ENCODE assay signal across 16 cellular contexts in the genomic region with DNA sequence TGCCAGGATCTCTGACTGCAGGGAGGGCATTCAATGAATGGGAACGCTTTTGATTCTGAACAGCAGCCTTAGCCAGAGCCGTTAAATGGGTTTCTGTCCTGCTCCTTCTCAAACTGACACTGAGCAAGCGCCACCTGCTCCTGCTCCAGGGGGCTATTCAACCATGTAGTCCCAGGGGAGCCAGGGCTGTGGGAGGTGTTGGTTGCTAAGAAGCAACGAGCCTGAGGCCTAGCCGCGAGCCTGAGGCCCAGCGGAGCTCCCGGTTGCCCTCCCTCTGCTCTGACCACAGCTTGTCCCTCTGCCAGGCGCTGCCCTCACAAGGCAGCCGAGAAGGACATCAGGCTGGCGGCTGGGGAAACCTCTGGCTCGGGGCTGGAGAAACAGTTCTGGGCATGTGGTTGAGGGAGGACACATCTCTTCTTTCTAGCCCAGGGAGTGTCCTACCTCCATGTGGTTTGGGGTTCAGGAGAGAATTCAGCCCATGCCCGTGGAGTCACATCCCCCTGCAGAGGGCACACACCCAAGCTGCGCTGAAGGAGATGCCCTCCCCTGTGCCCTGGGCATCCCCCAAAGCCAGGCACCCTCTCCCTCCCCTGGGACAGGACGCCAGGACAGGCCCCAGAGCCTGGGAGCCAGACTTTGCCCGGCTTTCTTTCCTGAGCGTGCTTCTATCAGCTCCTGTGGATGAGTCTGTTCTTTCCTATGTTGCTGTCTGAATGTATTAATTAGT. TPM values are rescaled to one million over a fixed set of nuclear protein-coding genes. Genes with fewer than 3 reads are reported as not detected.
DNase-seq lines count a peak whose midpoint lies in the region; ATAC-seq and TF ChIP-seq lines count a peak whose summit lies in the region.
"Had no signal": no experiment of that assay in that cellular context is flagged by ENCODE, and none has a peak within 500 bp of the region (broad histone marks: within the 10 kb centered on the region; RNA-seq: fewer than 3 reads in every experiment).

No MANE protein-coding gene starts in this region.

- no peaks in the 10 kb centered on the region for H3K4me1 ChIP-seq in esophagus squamous epithelium

- no peaks in the 10 kb centered on the region for H3K9me3 ChIP-seq in esophagus squamous epithelium

- intact Hi-C loops in esophagus squamous epithelium (cut with DNase I), result no loop called here

- TF ChIP-seq CTCF in esophagus squamous epithelium (IDR thresholded peaks at IDR 0.05), result no peak

- H3K4me3 ChIP-seq in H7 (ENCODE audit: insufficient read depth, low read depth, low read length), result no peak overlapping the region
- no peak overlapping the region for H3K4me3 ChIP-seq in esophagus squamous epithelium

- ATAC-seq in GM21723 (IDR thresholded peaks at IDR 0.05; ENCODE audit: unreplicated experiment), result no peak
- ATAC-seq: CD8-positive, alpha-beta T cell had no signal

- peak; percentile 32 for DNase-seq in H7
- DNase-seq in NCI-H2196 treated with DMSO at 0.1 percent for 48 hours (lab: John Stamatoyannopoulos, UW; ENCODE audit: unreplicated experiment), result peak; percentile 27
- DNase-seq in esophagus squamous epithelium (lab: John Stamatoyannopoulos, UW), result no peak
- DNase-seq in pons (ENCODE audit: low spot score), result peak; percentile 59
- DNase-seq in erythroblast (lab: John Stamatoyannopoulos, UW), result no peak
- DNase-seq in dedifferentiated amniotic fluid mesenchymal stem cell (ENCODE audit: extremely low spot score), result no peak
- DNase-seq in activated T-cell treated with anti-CD3 and anti-CD28 coated beads for 4 hours, result no peak
- DNase-seq: activated CD4-positive, alpha-beta T cell treated with anti-CD3 and anti-CD28 coated beads, Interleukin-2, amount 10 ng/mL, durations not matched to agents 24 days and 14 days; activated naive CD4-positive, alpha-beta T cell treated with anti-CD3 and anti-CD28 coated beads for 36 hours; CD8-positive, alpha-beta T cell; islet precursor cell; KG1; SHP77 treated with DMSO at 0.1 percent for 48 hours had no signal

- H3K27ac ChIP-seq in esophagus squamous epithelium, result peak overlapping the region; percentile 24 to 78 (median 55)

- H3K36me3 ChIP-seq in H7 (replicated peaks; ENCODE audit: control insufficient read depth, insufficient read depth, low read length) (no peaks in the 10 kb centered on the region), esophagus squamous epithelium (no peaks in the 10 kb centered on the region)

- H3K27me3 ChIP-seq in H7 (ENCODE audit: control insufficient read depth, insufficient read depth, low read length), result no peaks in the 10 kb centered on the region
- H3K27me3 ChIP-seq in esophagus squamous epithelium, result no peaks in the 10 kb centered on the region

- TF ChIP-seq POLR2A in esophagus squamous epithelium (IDR thresholded peaks at IDR 0.05), result no peak
- TF ChIP-seq POLR2A in erythroblast (IDR thresholded peaks at IDR 0.05; ENCODE audit: low read length), result no peak

- WGBS in esophagus squamous epithelium, 2 donors, result 57 to 69% methylated on average over 6 to 7 of the region's 17 CpGs

RNA-seq across cellular contexts. Expression of a gene that starts 18.0 kb away (rescaled TPM):
- 0.24 TPM in 1 of 2 replicates, not detected in the other for total RNA-seq in H7 (2014; rRNA removed; shearing (Covaris generic))
- total RNA-seq in esophagus squamous epithelium, result 10 to 100 TPM in 3 of 4 donors, under 1 TPM in 1; 0.83 to 82.4 (median 12.7) TPM
- total RNA-seq: activated CD4-positive, alpha-beta T cell treated with anti-CD3 and anti-CD28 coated beads, Interleukin-2, amount 10 ng/mL, durations not matched to agents 24 days and 14 days; activated naive CD4-positive, alpha-beta T cell treated with anti-CD3 and anti-CD28 coated beads for 36 hours; CD8-positive, alpha-beta T cell; endothelial cell of umbilical vein; pulmonary artery endothelial cell had no signal

Comparison
In these comparisons a context has a peak if more than half of its experiments do, and no peak if none do; other contexts are left out.
1. DNase-seq: peak in H7 (single experiment), NCI-H2196 treated with DMSO at 0.1 percent for 48 hours (single experiment) and pons (single experiment); none in esophagus squamous epithelium (single experiment), erythroblast (0 of 2), dedifferentiated amniotic fluid mesenchymal stem cell (single experiment) and activated T-cell treated with anti-CD3 and anti-CD28 coated beads for 4 hours (single experiment).